In the genomic region with DNA sequence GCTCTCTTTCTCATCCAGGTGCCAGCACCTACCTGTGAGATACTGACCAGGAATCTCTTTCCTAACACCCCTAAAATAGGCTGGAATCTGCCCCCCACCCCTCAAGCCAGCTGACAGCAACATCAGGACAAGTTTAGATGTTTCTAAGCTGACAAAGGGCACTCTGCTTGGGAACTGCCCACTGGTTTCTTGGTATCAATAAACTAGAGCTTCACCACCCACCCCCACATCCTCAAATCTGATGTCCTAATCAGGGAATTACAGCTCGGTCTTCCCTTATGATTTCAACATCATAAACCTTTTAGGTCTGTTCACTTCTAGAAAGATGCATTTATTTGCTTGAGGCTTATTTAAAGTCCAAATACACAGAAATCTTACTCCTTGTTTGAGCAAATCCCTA, we compare ENCODE assay signal across 19 cellular contexts. TPM values are rescaled to one million over a fixed set of nuclear protein-coding genes. Genes with fewer than 3 reads are reported as not detected.
DNase-seq lines count a peak whose midpoint lies in the region; ATAC-seq, FAIRE-seq and TF ChIP-seq lines count a peak whose summit lies in the region.
"Had no signal": no experiment of that assay in that cellular context is flagged by ENCODE, and none has a peak within 500 bp of the region (broad histone marks: within the 10 kb centered on the region; RNA-seq: fewer than 3 reads in every experiment).

No MANE protein-coding gene starts in this region.

- no peaks in the 10 kb centered on the region for H3K79me2 ChIP-seq in mesendoderm (ENCODE audit: control insufficient read depth, insufficient read depth, low read length)

- peak overlapping the region; percentile 16 for H3K4ac ChIP-seq in mesendoderm (ENCODE audit: low read depth, low read length)

- peaks cover 5 to 42% (median 13%) of the 10 kb centered on the region in 11 experiments; a peak in 20 of 22 replicates for H3K36me3 ChIP-seq in BLaER1 treated with 17β-estradiol and CSF1 and Interleukin-3, amounts not matched to agents 10 nM and 100 nM
- no peaks in the 10 kb centered on the region for H3K36me3 ChIP-seq in mesendoderm (ENCODE audit: control insufficient read depth, insufficient read depth, low read length)

- H3K56ac ChIP-seq in mesendoderm (ENCODE audit: low read length): no peak overlapping the region

- H3K4me3 ChIP-seq in A549 (no peak overlapping the region), mesendoderm (ENCODE audit: low read length) (no peak overlapping the region)
- no peak overlapping the region for H3K4me3 ChIP-seq in BLaER1 treated with 17β-estradiol and CSF1 and Interleukin-3, amounts not matched to agents 10 nM and 100 nM
- H3K4me3 ChIP-seq: GM23338 had no signal

- DNase-seq in A549 (ENCODE audit: low read depth in 1 of 2, low spot score in 1 of 2) (no peak), amniotic epithelial cell (ENCODE audit: low read depth) (peak; percentile 9), mesendoderm (no peak), T-helper 1 cell (no peak), NCI-H2107 treated with DMSO at 0.1 percent for 48 hours (lab: John Stamatoyannopoulos, UW; ENCODE audit: unreplicated experiment) (no peak)
- DNase-seq in stimulated activated CD4-positive, alpha-beta T cell treated with anti-CD3 and anti-CD28 coated beads, Interleukin-1b, Interleukin-23, amount 100 ng/mL, for 48 hours: no peak
- DNase-seq: AML-193; C1 segment of cervical spinal cord; CD8-positive, alpha-beta T cell; COR-L47; DMS153; DND-41; GDM1; H7; IMR-90 had no signal

- H3K23ac ChIP-seq in mesendoderm (ENCODE audit: low read length): no peak overlapping the region

- no peak for TF ChIP-seq RAD21 in A549 (conservative IDR thresholded peaks at IDR 0.05 in 1 of 2, IDR thresholded peaks at IDR 0.05 in 1 of 2)

- H2BK120ac ChIP-seq in mesendoderm (ENCODE audit: low read depth, low read length): no peak overlapping the region

- no peak overlapping the region for H2BK15ac ChIP-seq in mesendoderm (replicated peaks; ENCODE audit: low read depth)

- POLR2A ChIA-PET in A549 (lab: Yijun Ruan, JAX): no interaction called here

- CTCF ChIA-PET in A549 (lab: Yijun Ruan, JAX): interaction anchor here (0.9 to 2.5 kb wide), 7 partner anchors 8 to 191 kb away, joined by 3 to 11 read pairs (median 5); no protein-coding TSS in a partner anchor

- no peak for TF ChIP-seq EP300 in A549 (IDR thresholded peaks at IDR 0.05)

- H3K27me3 ChIP-seq in BLaER1 treated with 17β-estradiol and CSF1 and Interleukin-3, amounts not matched to agents 10 nM and 100 nM: no peaks in the 10 kb centered on the region
- H3K27me3 ChIP-seq in mesendoderm (ENCODE audit: insufficient read depth, low read length, poor library complexity): no peaks in the 10 kb centered on the region

- no peak overlapping the region for H3K18ac ChIP-seq in mesendoderm (ENCODE audit: low read length)

- TF ChIP-seq POLR2A in A549 (IDR thresholded peaks at IDR 0.05; ENCODE audit: low read length): no peak

- TF ChIP-seq CTCF in A549 (IDR thresholded peaks at IDR 0.05): no peak

- peak overlapping the region in 5 of 11 experiments; percentile 18 to 52 (median 33); a peak in 5 of 22 replicates for H3K9ac ChIP-seq in BLaER1 treated with 17β-estradiol and CSF1 and Interleukin-3, amounts not matched to agents 10 nM and 100 nM
- H3K9ac ChIP-seq in mesendoderm (ENCODE audit: low read length): no peak overlapping the region

- no peak overlapping the region for H4K8ac ChIP-seq in mesendoderm (ENCODE audit: low read depth, low read length)

- H4K5ac ChIP-seq in mesendoderm (ENCODE audit: low read length): no peak overlapping the region

- peak overlapping the region; percentile 17; the same call in 1 of the 3 replicates for H3K4me2 ChIP-seq in A549
- H3K4me2 ChIP-seq in BLaER1 treated with 17β-estradiol and CSF1 and Interleukin-3, amounts not matched to agents 10 nM and 100 nM: peak overlapping the region in 8 of 11 experiments; percentile 1 to 85 (median 66); a peak in 14 of 22 replicates
- no peak overlapping the region for H3K4me2 ChIP-seq in mesendoderm (ENCODE audit: low read length)
- H3K4me2 ChIP-seq: GM23338 had no signal

- no peak overlapping the region for H2BK5ac ChIP-seq in mesendoderm (ENCODE audit: low read length)

- no peaks in the 10 kb centered on the region for H3K79me1 ChIP-seq in mesendoderm (ENCODE audit: low read length)

- no peak for FAIRE-seq in A549 (lab: Jason Lieb, UNC)
- FAIRE-seq: D721Med, GM12892 had no signal

- no peak for ATAC-seq in A549
- ATAC-seq: CD8-positive, alpha-beta T cell; GM23338 had no signal

- H3K27ac ChIP-seq in A549: no peak overlapping the region
- peak overlapping the region in 7 of 11 experiments; percentile 5 to 58 (median 52); a peak in 12 of 22 replicates for H3K27ac ChIP-seq in BLaER1 treated with 17β-estradiol and CSF1 and Interleukin-3, amounts not matched to agents 10 nM and 100 nM
- no peak overlapping the region for H3K27ac ChIP-seq in mesendoderm (ENCODE audit: low read depth, low read length)

- H3K9me3 ChIP-seq in A549: no peaks in the 10 kb centered on the region
- peaks cover 13 to 36% (median 24%) of the 10 kb centered on the region in 11 experiments for H3K9me3 ChIP-seq in BLaER1 treated with 17β-estradiol and CSF1 and Interleukin-3, amounts not matched to agents 10 nM and 100 nM (replicated peaks in 1 of 11)

- H2AK5ac ChIP-seq in mesendoderm (ENCODE audit: low read length): no peak overlapping the region

- H3K4me1 ChIP-seq in A549 (0 out of 3 replicates have a peak, but pooled peaks cover 4% of the 10 kb centered on the region), mesendoderm (ENCODE audit: control insufficient read depth, low read depth, low read length) (no peaks in the 10 kb centered on the region)
- H3K4me1 ChIP-seq in BLaER1 treated with 17β-estradiol and CSF1 and Interleukin-3, amounts not matched to agents 10 nM and 100 nM: peaks cover 11 to 39% (median 27%) of the 10 kb centered on the region in 10 experiments; a peak in 19 of 20 replicates

- no peaks in the 10 kb centered on the region for H4K20me1 ChIP-seq in BLaER1 treated with 17β-estradiol and CSF1 and Interleukin-3, amounts not matched to agents 10 nM and 100 nM

- 6% methylated on average over 1 of the region's 1 CpG for WGBS in A549 (ENCODE audit: missing lambda C conversion rate)
- no CpG with 5 or more reads among the region's 1 CpG for WGBS in mesendoderm (ENCODE audit: extremely low coverage, insufficient coverage, low lambda C conversion rate)

TF ChIP-seq in A549, 52 proteins besides CTCF, POLR2A, EP300 and RAD21 (continues in another document):
- TF ChIP-seq MAZ (IDR thresholded peaks at IDR 0.05; ENCODE audit: borderline replicate concordance, low read depth, low read length) (no peak), JUNB (IDR thresholded peaks at IDR 0.05) (no peak), FOXS1 (CRISPR knock-in tag; IDR thresholded peaks at IDR 0.05) (no peak), HDAC2 (IDR thresholded peaks at IDR 0.05) (no peak), RCOR1 (IDR thresholded peaks at IDR 0.05; ENCODE audit: low read depth, low read length) (no peak)
- TF ChIP-seq, protein P1, sequence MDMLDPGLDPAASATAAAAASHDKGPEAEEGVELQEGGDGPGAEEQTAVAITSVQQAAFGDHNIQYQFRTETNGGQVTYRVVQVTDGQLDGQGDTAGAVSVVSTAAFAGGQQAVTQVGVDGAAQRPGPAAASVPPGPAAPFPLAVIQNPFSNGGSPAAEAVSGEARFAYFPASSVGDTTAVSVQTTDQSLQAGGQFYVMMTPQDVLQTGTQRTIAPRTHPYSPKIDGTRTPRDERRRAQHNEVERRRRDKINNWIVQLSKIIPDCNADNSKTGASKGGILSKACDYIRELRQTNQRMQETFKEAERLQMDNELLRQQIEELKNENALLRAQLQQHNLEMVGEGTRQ (IDR thresholded peaks at IDR 0.05): no peak
- TF ChIP-seq, protein P2, sequence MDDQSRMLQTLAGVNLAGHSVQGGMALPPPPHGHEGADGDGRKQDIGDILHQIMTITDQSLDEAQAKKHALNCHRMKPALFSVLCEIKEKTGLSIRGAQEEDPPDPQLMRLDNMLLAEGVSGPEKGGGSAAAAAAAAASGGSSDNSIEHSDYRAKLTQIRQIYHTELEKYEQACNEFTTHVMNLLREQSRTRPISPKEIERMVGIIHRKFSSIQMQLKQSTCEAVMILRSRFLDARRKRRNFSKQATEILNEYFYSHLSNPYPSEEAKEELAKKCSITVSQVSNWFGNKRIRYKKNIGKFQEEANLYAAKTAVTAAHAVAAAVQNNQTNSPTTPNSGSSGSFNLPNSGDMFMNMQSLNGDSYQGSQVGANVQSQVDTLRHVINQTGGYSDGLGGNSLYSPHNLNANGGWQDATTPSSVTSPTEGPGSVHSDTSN (IDR thresholded peaks at IDR 0.05): no peak
- TF ChIP-seq, protein P3, sequence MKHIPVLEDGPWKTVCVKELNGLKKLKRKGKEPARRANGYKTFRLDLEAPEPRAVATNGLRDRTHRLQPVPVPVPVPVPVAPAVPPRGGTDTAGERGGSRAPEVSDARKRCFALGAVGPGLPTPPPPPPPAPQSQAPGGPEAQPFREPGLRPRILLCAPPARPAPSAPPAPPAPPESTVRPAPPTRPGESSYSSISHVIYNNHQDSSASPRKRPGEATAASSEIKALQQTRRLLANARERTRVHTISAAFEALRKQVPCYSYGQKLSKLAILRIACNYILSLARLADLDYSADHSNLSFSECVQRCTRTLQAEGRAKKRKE (CRISPR knock-in tag; IDR thresholded peaks at IDR 0.05; ENCODE audit: low read depth): no peak

RNA-seq across cellular contexts. Expression of a gene that starts 34.7 kb away (rescaled TPM):
- polyA plus RNA-seq in A549 (2011; rRNA removed) (4.2 and 5.3 TPM in 2 replicates), A549 (2017; fragmentation: RNase III; extraction: RNeasy Plus Mini Kit Qiagen cat#74134 plus additional on column Dnase treatment) (3.6 to 4.5 TPM (median 4.2 TPM) in 3 replicates)
- polyA plus RNA-seq in A549 (2012; cell fraction: cytosol; rRNA removed): 1.7 and 1.8 TPM in 2 replicates
- polyA plus RNA-seq in A549 (2012; cell fraction: nucleus; rRNA removed): 0.30 and 0.44 TPM in 2 replicates
- polyA minus RNA-seq in A549 (2011; rRNA and poly(A)+ RNA removed): 0.44 and 0.62 TPM in 2 replicates
- 0.87 TPM for polyA plus RNA-seq in mesendoderm (2013, experiment 1 of 2)
- polyA plus RNA-seq in mesendoderm (2013, experiment 2 of 2): 0.81 TPM

RNA-seq across cellular contexts. Expression of a gene that starts 34.8 kb away (rescaled TPM):
- polyA plus RNA-seq in A549 (2011; rRNA removed): 36.2 and 45.2 TPM in 2 replicates
- polyA plus RNA-seq in A549 (2012; cell fraction: cytosol; rRNA removed): 12.6 and 14.1 TPM in 2 replicates
- polyA plus RNA-seq in A549 (2012; cell fraction: nucleus; rRNA removed): 4.0 and 7.3 TPM in 2 replicates
- polyA plus RNA-seq in A549 (2017; fragmentation: RNase III; extraction: RNeasy Plus Mini Kit Qiagen cat#74134 plus additional on column Dnase treatment): 22.3 to 23.6 TPM (median 23.0 TPM) in 3 replicates
- 7.4 and 10.7 TPM in 2 replicates for polyA minus RNA-seq in A549 (2011; rRNA and poly(A)+ RNA removed)
- polyA plus RNA-seq in mesendoderm (2013, experiment 1 of 2): 9.4 TPM
- 10.0 TPM for polyA plus RNA-seq in mesendoderm (2013, experiment 2 of 2)

RNA-seq across cellular contexts. Expression of a gene that starts 37.9 kb away (rescaled TPM):
- polyA plus RNA-seq in A549 (2011; rRNA removed) (not detected in 2 replicates), A549 (2017; fragmentation: RNase III; extraction: RNeasy Plus Mini Kit Qiagen cat#74134 plus additional on column Dnase treatment) (not detected in 3 replicates)
- 0.03 TPM in 1 of 2 replicates, not detected in the other for polyA plus RNA-seq in A549 (2012; cell fraction: cytosol; rRNA removed)
- not detected in 2 replicates for polyA plus RNA-seq in A549 (2012; cell fraction: nucleus; rRNA removed)
- polyA minus RNA-seq in A549 (2011; rRNA and poly(A)+ RNA removed): not detected in 2 replicates
- 1.8 TPM for polyA plus RNA-seq in mesendoderm (2013, experiment 1 of 2)
- polyA plus RNA-seq in mesendoderm (2013, experiment 2 of 2): 2.2 TPM

Comparison
In these comparisons a context has a peak if more than half of its experiments do, and no peak if none do; other contexts are left out.
1. H3K27ac ChIP-seq: peak in BLaER1 treated with 17β-estradiol and CSF1 and Interleukin-3, amounts not matched to agents 10 nM and 100 nM (7 of 11); none in A549 (0 of 2) and mesendoderm (single experiment).